8 cellular contexts compared by ENCODE assay signal in genomic region chr17:7915611-7916382, GRCh38. TPM values are rescaled to one million over a fixed set of nuclear protein-coding genes. Genes with fewer than 3 reads are reported as not detected.
DNase-seq lines count a peak whose midpoint lies in the region; ATAC-seq and TF ChIP-seq lines count a peak whose summit lies in the region.

TSS of gene RNF227 (minus strand) at chr17:7916289. CDS start at chr17:7916195, 94 bp downstream.

- ATAC-seq in HG02943 (IDR thresholded peaks at IDR 0.05; ENCODE audit: low read depth, unreplicated experiment), result peak; percentile 74
- no peak for ATAC-seq in GM18873 (IDR thresholded peaks at IDR 0.05; ENCODE audit: low FRiP score, unreplicated experiment)

- 3% methylated on average over 49 of the region's 100 CpGs for WGBS in hepatocyte (ENCODE audit: low lambda C conversion rate, missing lambda C conversion rate)

- H2AFZ ChIP-seq in hepatocyte, result peak within 1 kb of the TSS; percentile 85

- H3K27me3 ChIP-seq in hepatocyte, result no peaks in the 10 kb centered on the region

- no peaks in the 10 kb centered on the region for H4K20me1 ChIP-seq in hepatocyte (ENCODE audit: insufficient read depth, poor library complexity, severe bottlenecking)

- H3K4me1 ChIP-seq in hepatocyte (ENCODE audit: insufficient read depth), result peaks cover 17% of the 10 kb centered on the region

- H3K9me2 ChIP-seq in hepatocyte (replicated peaks; ENCODE audit: insufficient read depth), result no peaks in the 10 kb centered on the region

- H3K4me2 ChIP-seq in hepatocyte, result peak within 1 kb of the TSS; percentile 83

- H3K36me3 ChIP-seq in hepatocyte (replicated peaks; ENCODE audit: insufficient read depth, low read depth), result no peaks in the 10 kb centered on the region

- DNase-seq in GM13976 (ENCODE audit: low spot score) (peak; percentile 86), NCI-H2029 (lab: John Stamatoyannopoulos, UW) (peak; percentile 83), T-helper 9 cell (peak; percentile 72), astrocyte of the cerebellum (ENCODE audit: low read depth) (peak; percentile 86), hepatocyte (ENCODE audit: low spot score) (peak; percentile 96), retina (peak; percentile 97)

- no peaks in the 10 kb centered on the region for H3K79me2 ChIP-seq in hepatocyte

- TF ChIP-seq CTCF in GM13976 (IDR thresholded peaks at IDR 0.05; ENCODE audit: borderline replicate concordance, control extremely low read depth, extremely low read depth, insufficient read depth, missing control alignments) (no peak), astrocyte of the cerebellum (IDR thresholded peaks at IDR 0.05; ENCODE audit: low read depth, low read length, missing control alignments) (no peak), hepatocyte (IDR thresholded peaks at IDR 0.05; ENCODE audit: poor library complexity) (no peak)

- H3K27ac ChIP-seq in hepatocyte, result peak within 1 kb of the TSS; percentile 96

- H3K4me3 ChIP-seq in astrocyte of the cerebellum (ENCODE audit: low read depth, low read length), result peak within 1 kb of the TSS; percentile 47
- peak within 1 kb of the TSS; percentile 22 for H3K4me3 ChIP-seq in hepatocyte

- H3K9me3 ChIP-seq in hepatocyte (ENCODE audit: low read depth), result no peaks in the 10 kb centered on the region

- in situ Hi-C loops in GM13976 (cut with MboI; ENCODE audit: low sequenced_read_pairs, unreplicated experiment), result no loop called here
- in situ Hi-C loops in astrocyte of the cerebellum (cut with HindIII; ENCODE audit: low sequenced_read_pairs), result no loop called here

RNA-seq across cellular contexts. Expression of gene RNF227, which starts in this region (rescaled TPM):
- total RNA-seq in hepatocyte, result 2.9 and 3.5 TPM in 2 replicates
- polyA plus RNA-seq in hepatocyte, result 2.5 and 4.8 TPM in 2 replicates
